ENCODE assay signal across 1 cellular context in genomic region chr20:61966492-61967244, GRCh38.
TF ChIP-seq lines count a peak whose summit lies in the region.

No MANE protein-coding gene starts in this region.

TF ChIP-seq in HepG2, 621 proteins besides CTCF, POLR2A, EP300 and RAD21 (continued from another document):
- peak; percentile 83 for TF ChIP-seq MNT (IDR thresholded peaks at IDR 0.05)
- no peak for TF ChIP-seq RFX1 (IDR thresholded peaks at IDR 0.05)
- TF ChIP-seq ZNF496 (CRISPR knock-in tag; IDR thresholded peaks at IDR 0.05; ENCODE audit: insufficient replicate concordance): no peak
- TF ChIP-seq ZNF281 (CRISPR knock-in tag; IDR thresholded peaks at IDR 0.05; ENCODE audit: borderline replicate concordance): 0 out of 2 replicates have a peak, but pooled peaks have one; percentile 8
- 0 out of 2 replicates have a peak, but pooled peaks have one; percentile 25 for TF ChIP-seq HDAC1 (CRISPR knock-in tag; IDR thresholded peaks at IDR 0.05)
- TF ChIP-seq ZNF501 (CRISPR knock-in tag; IDR thresholded peaks at IDR 0.05): 0 out of 2 replicates have a peak, but pooled peaks have one; percentile 13
- TF ChIP-seq KDM2A (CRISPR knock-in tag; IDR thresholded peaks at IDR 0.05; ENCODE audit: borderline replicate concordance, low read depth): peak; percentile 51; the same call in 1 of the 2 replicates
- TF ChIP-seq RBFOX2 (IDR thresholded peaks at IDR 0.05; ENCODE audit: low read depth, low read length): no peak
- TF ChIP-seq ZNF788 (CRISPR knock-in tag; IDR thresholded peaks at IDR 0.05; ENCODE audit: borderline replicate concordance): 0 out of 2 replicates have a peak, but pooled peaks have one; percentile 57
- no peak for TF ChIP-seq PITX1 (CRISPR knock-in tag; IDR thresholded peaks at IDR 0.05)
- TF ChIP-seq ARID4A (CRISPR knock-in tag; IDR thresholded peaks at IDR 0.05; ENCODE audit: borderline replicate concordance): peak; percentile 11; the same call in 1 of the 2 replicates
- TF ChIP-seq RXRA (CRISPR knock-in tag; IDR thresholded peaks at IDR 0.05): peak; percentile 67; the same call in 1 of the 2 replicates
- no peak for TF ChIP-seq NR0B2 (CRISPR knock-in tag; IDR thresholded peaks at IDR 0.05)
- TF ChIP-seq PTBP1 (IDR thresholded peaks at IDR 0.05; ENCODE audit: low read depth, low read length, poor library complexity, severe bottlenecking): no peak
- TF ChIP-seq ATF1 (CRISPR knock-in tag; IDR thresholded peaks at IDR 0.05): no peak
- no peak for TF ChIP-seq USF2 (IDR thresholded peaks at IDR 0.05; ENCODE audit: low read depth, low read length)
- TF ChIP-seq USF2 (CRISPR knock-in tag; IDR thresholded peaks at IDR 0.05; ENCODE audit: borderline replicate concordance): peak; percentile 59; the same call in 1 of the 2 replicates
- no peak for TF ChIP-seq ARNT (IDR thresholded peaks at IDR 0.05)
- no peak for TF ChIP-seq HHEX (CRISPR knock-in tag; IDR thresholded peaks at IDR 0.05)
- no peak for TF ChIP-seq NFE2L2 (IDR thresholded peaks at IDR 0.05; ENCODE audit: low read length)
- no peak for TF ChIP-seq SMYD3 (CRISPR knock-in tag; IDR thresholded peaks at IDR 0.05)
- peak; percentile 17; the same call in 1 of the 2 replicates for TF ChIP-seq CSRNP1 (CRISPR knock-in tag; IDR thresholded peaks at IDR 0.05)
- TF ChIP-seq NFIC (IDR thresholded peaks at IDR 0.05; ENCODE audit: low read length): no peak
- no peak for TF ChIP-seq ZIK1 (CRISPR knock-in tag; IDR thresholded peaks at IDR 0.05; ENCODE audit: borderline replicate concordance, low read depth)
- peak; percentile 43; the same call in 1 of the 2 replicates for TF ChIP-seq MAX (IDR thresholded peaks at IDR 0.05)
- TF ChIP-seq NR2F6 (IDR thresholded peaks at IDR 0.05): peak; percentile 42; the same call in 1 of the 2 replicates
- peak; percentile 26 for TF ChIP-seq NR2F6 (CRISPR knock-in tag; IDR thresholded peaks at IDR 0.05)
- TF ChIP-seq IRF1 (CRISPR knock-in tag; IDR thresholded peaks at IDR 0.05; ENCODE audit: low read depth): no peak
- TF ChIP-seq LBX2 (CRISPR knock-in tag; IDR thresholded peaks at IDR 0.05; ENCODE audit: borderline replicate concordance): 0 out of 2 replicates have a peak, but pooled peaks have one; percentile 64
- TF ChIP-seq EEA1 (CRISPR knock-in tag; IDR thresholded peaks at IDR 0.05; ENCODE audit: borderline replicate concordance): peak; percentile 49; the same call in 1 of the 2 replicates
- no peak for TF ChIP-seq MBD4 (IDR thresholded peaks at IDR 0.05; ENCODE audit: borderline replicate concordance, low read length)
- TF ChIP-seq CC2D1A (CRISPR knock-in tag; IDR thresholded peaks at IDR 0.05): no peak
